ENCODE assay signal across 1 cellular context in the genomic region with DNA sequence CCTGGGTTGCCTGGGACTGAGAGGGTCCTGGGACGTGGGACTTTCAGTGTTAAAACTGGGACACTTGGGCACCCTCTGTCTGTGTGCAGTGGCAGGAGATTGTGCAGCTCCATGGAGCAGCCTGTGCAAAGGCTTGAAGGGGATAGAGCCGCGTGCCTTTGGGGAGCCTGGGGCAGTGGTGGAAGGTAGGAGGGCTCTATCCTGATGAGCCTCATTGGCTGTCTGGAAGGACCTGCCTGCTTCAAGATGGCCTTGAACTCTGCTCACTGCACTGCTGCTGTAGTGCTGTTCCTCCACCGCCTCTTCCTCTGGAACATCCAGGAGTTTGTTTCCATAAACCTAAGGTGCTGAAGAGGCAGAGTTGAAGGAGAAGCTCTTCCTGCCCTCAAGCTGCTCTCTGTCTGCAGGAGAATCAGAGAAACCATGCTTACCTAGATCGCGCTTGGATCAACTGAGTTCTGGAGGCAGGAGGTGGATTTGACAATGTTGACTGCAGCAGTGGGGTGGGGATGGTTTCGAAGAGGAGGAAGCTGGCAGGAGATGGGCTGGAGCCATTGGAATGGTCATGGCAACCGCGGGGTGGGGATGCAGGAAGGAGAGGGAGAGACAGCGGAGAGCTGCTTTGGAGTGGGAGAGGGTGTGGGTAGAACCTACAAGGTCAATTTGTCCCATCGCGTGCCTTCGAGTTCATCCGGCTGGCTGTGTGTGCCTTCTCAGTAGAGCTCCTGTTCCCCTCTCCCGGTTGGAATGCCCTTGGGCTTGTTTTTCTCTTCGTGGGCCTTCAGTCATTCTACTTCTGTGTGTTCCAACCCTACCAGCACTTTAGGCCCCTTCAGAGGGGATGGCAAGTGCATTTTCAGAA.
A peak's percentile ranks its signal among the peaks of the same experiment; 100 is the strongest.
TF ChIP-seq lines count a peak whose summit lies in the region.

No MANE protein-coding gene starts in this region.

TF ChIP-seq in HepG2, 621 proteins besides CTCF, POLR2A, EP300 and RAD21 (continued from another document and continues in another):
- no peak for TF ChIP-seq ZNF646 (CRISPR knock-in tag; IDR thresholded peaks at IDR 0.05)
- TF ChIP-seq ZBTB8A (CRISPR knock-in tag; IDR thresholded peaks at IDR 0.05; ENCODE audit: borderline replicate concordance, low read depth) = no peak
- TF ChIP-seq ZNF768 (CRISPR knock-in tag; IDR thresholded peaks at IDR 0.05) = peak; percentile 10
- no peak for TF ChIP-seq ZNF292 (CRISPR knock-in tag; IDR thresholded peaks at IDR 0.05; ENCODE audit: borderline replicate concordance, low read depth)
- no peak for TF ChIP-seq ELF4 (CRISPR knock-in tag; IDR thresholded peaks at IDR 0.05; ENCODE audit: borderline replicate concordance)
- TF ChIP-seq ARID4A (CRISPR knock-in tag; IDR thresholded peaks at IDR 0.05; ENCODE audit: borderline replicate concordance) = no peak; the same call in 1 of the 2 replicates
- no peak for TF ChIP-seq SRSF1 (optimal IDR thresholded peaks at IDR 0.05; ENCODE audit: low read depth, low read length)
- no peak for TF ChIP-seq ARHGAP35 (CRISPR knock-in tag; IDR thresholded peaks at IDR 0.05; ENCODE audit: borderline replicate concordance)
- no peak for TF ChIP-seq TFE3 (CRISPR knock-in tag; IDR thresholded peaks at IDR 0.05)
- peak; percentile 83 for TF ChIP-seq HNF4A (CRISPR knock-in tag; IDR thresholded peaks at IDR 0.05)
- TF ChIP-seq U2AF1 (optimal IDR thresholded peaks at IDR 0.05; ENCODE audit: low read depth, low read length) = no peak
- peak; percentile 36; the same call in 1 of the 2 replicates for TF ChIP-seq HDAC2 (CRISPR knock-in tag; IDR thresholded peaks at IDR 0.05)
- TF ChIP-seq ZIK1 (CRISPR knock-in tag; IDR thresholded peaks at IDR 0.05; ENCODE audit: borderline replicate concordance, low read depth) = peak; percentile 79; the same call in 1 of the 2 replicates
- TF ChIP-seq ZNF687 (CRISPR knock-in tag; IDR thresholded peaks at IDR 0.05) = peak; percentile 70
- TF ChIP-seq, protein P1, sequence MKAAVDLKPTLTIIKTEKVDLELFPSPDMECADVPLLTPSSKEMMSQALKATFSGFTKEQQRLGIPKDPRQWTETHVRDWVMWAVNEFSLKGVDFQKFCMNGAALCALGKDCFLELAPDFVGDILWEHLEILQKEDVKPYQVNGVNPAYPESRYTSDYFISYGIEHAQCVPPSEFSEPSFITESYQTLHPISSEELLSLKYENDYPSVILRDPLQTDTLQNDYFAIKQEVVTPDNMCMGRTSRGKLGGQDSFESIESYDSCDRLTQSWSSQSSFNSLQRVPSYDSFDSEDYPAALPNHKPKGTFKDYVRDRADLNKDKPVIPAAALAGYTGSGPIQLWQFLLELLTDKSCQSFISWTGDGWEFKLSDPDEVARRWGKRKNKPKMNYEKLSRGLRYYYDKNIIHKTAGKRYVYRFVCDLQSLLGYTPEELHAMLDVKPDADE (CRISPR knock-in tag; IDR thresholded peaks at IDR 0.05) = no peak
- TF ChIP-seq CREM (IDR thresholded peaks at IDR 0.05) = no peak
- TF ChIP-seq CREM (CRISPR knock-in tag; IDR thresholded peaks at IDR 0.05) = no peak
- TF ChIP-seq ZNF563 (CRISPR knock-in tag; IDR thresholded peaks at IDR 0.05) = peak; percentile 40; the same call in 1 of the 2 replicates
- TF ChIP-seq HMGXB4 (CRISPR knock-in tag; IDR thresholded peaks at IDR 0.05; ENCODE audit: borderline replicate concordance in 1 of 2, low read depth in 1 of 2) = no peak
- no peak for TF ChIP-seq ZNF207 (IDR thresholded peaks at IDR 0.05; ENCODE audit: borderline replicate concordance)
- peak; percentile 73; the same call in 1 of the 2 replicates for TF ChIP-seq ZBTB4 (CRISPR knock-in tag; IDR thresholded peaks at IDR 0.05; ENCODE audit: borderline replicate concordance)
- no peak for TF ChIP-seq NFATC3 (CRISPR knock-in tag; IDR thresholded peaks at IDR 0.05)
